8 cellular contexts compared by ENCODE assay signal in the genomic region with DNA sequence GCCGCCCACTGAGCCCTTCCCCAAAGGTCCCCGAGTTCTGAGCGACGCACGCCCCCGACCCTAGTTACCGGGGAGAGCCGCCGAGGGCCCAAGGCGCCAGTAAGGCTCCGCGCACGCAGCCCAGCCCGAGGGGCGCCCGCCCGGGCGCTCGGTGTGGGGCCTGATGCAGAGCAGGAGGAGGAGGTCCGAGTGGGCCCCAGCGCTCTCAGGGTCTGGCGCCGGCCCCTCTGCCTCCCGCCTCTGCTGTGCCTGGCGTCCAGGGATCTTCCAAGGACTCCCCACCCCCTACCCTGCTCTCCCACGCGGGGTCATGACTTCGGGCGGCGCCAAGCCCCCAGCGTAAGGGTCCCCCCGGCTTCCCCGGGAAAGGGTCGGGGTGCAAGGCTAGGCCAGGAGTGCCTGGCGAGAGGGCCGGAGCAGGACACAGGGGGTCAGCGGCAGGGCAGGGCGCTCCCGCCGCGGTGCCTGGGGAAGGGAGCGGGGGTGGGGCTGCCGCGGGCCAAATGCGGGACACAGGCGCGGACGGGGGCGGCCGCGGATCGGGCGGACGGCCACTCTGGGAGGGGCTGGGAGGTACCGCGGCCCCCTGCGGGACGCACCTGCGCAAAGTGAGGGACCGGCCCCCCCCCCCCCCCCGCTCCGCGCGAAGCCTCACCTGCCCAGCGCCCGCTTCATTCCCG. TPM values are rescaled to one million over a fixed set of nuclear protein-coding genes. Genes with fewer than 3 reads are reported as not detected.
DNase-seq lines count a peak whose midpoint lies in the region; ATAC-seq lines count a peak whose summit lies in the region.

No MANE protein-coding gene starts in this region.

- no peaks in the 10 kb centered on the region for H3K27me3 ChIP-seq in BLaER1 treated with 17β-estradiol and CSF1 and Interleukin-3, amounts not matched to agents 10 nM and 100 nM
- H3K27me3 ChIP-seq in iPS-18a (ENCODE audit: control insufficient read depth, insufficient read depth, low read length), result peaks cover 4% of the 10 kb centered on the region
- H3K27me3 ChIP-seq in skeletal muscle tissue (ENCODE audit: control insufficient read depth in 3 of 3, insufficient read depth in 3 of 3, low read length in 3 of 3), result no peaks in the 10 kb centered on the region

- H3K9ac ChIP-seq in BLaER1 treated with 17β-estradiol and CSF1 and Interleukin-3, amounts not matched to agents 10 nM and 100 nM, result peak overlapping the region; percentile 90 to 97 (median 92)
- H3K9ac ChIP-seq in iPS-18a (ENCODE audit: low read length), result peak overlapping the region; percentile 74
- peak overlapping the region; percentile 74 to 86 (median 74) for H3K9ac ChIP-seq in skeletal muscle tissue (ENCODE audit: low read depth in 1 of 3, low read length in 3 of 3)

- peaks cover 12 to 24% (median 14%) of the 10 kb centered on the region in 10 experiments for H3K4me1 ChIP-seq in BLaER1 treated with 17β-estradiol and CSF1 and Interleukin-3, amounts not matched to agents 10 nM and 100 nM
- H3K4me1 ChIP-seq in iPS-18a (ENCODE audit: control insufficient read depth, low read depth, low read length) (no peaks in the 10 kb centered on the region), skeletal muscle tissue (ENCODE audit: control insufficient read depth in 3 of 3, insufficient read depth in 3 of 3, low read length in 3 of 3) (peaks cover 0 to 8% (median 5%) of the 10 kb centered on the region in 3 donors)

- H3K36me3 ChIP-seq in BLaER1 treated with 17β-estradiol and CSF1 and Interleukin-3, amounts not matched to agents 10 nM and 100 nM, result peaks cover 0 to 25% (median 0%) of the 10 kb centered on the region in 11 experiments; a peak in 5 of 22 replicates
- H3K36me3 ChIP-seq in iPS-18a (ENCODE audit: control insufficient read depth, low read depth, low read length) (no peaks in the 10 kb centered on the region), skeletal muscle tissue (ENCODE audit: control insufficient read depth in 3 of 3, insufficient read depth in 3 of 3, low read length in 3 of 3) (no peaks in the 10 kb centered on the region)

- ATAC-seq in GM19351 (IDR thresholded peaks at IDR 0.05; ENCODE audit: unreplicated experiment) (peak; percentile 37), HG03378 (IDR thresholded peaks at IDR 0.05; ENCODE audit: unreplicated experiment) (peak; percentile 22)

- DNase-seq in SHP77 treated with DMSO at 0.1 percent for 48 hours (lab: John Stamatoyannopoulos, UW) (peak; percentile 7), astrocyte of the hippocampus (ENCODE audit: low read depth, low spot score) (peak; percentile 62), NCI-H2107 (lab: John Stamatoyannopoulos, UW) (no peak)

- peak overlapping the region; percentile 80 to 90 (median 85) for H3K27ac ChIP-seq in BLaER1 treated with 17β-estradiol and CSF1 and Interleukin-3, amounts not matched to agents 10 nM and 100 nM
- H3K27ac ChIP-seq in iPS-18a (ENCODE audit: low read length), result no peak overlapping the region
- peak overlapping the region; percentile 54 for H3K27ac ChIP-seq in skeletal muscle tissue (ENCODE audit: low read depth, low read length)

- no peaks in the 10 kb centered on the region for H3K9me3 ChIP-seq in BLaER1 treated with 17β-estradiol and CSF1 and Interleukin-3, amounts not matched to agents 10 nM and 100 nM (replicated peaks in 1 of 11)
- H3K9me3 ChIP-seq in iPS-18a (ENCODE audit: control insufficient read depth, low read depth, low read length) (no peaks in the 10 kb centered on the region), skeletal muscle tissue (ENCODE audit: control insufficient read depth in 3 of 3, low read length in 3 of 3) (no peaks in the 10 kb centered on the region)

- H3K4me3 ChIP-seq in BLaER1 treated with 17β-estradiol and CSF1 and Interleukin-3, amounts not matched to agents 10 nM and 100 nM, result peak overlapping the region; percentile 83 to 99 (median 97)
- H3K4me3 ChIP-seq in iPS-18a (ENCODE audit: low read length), result peak overlapping the region; percentile 59
- H3K4me3 ChIP-seq in skeletal muscle tissue (ENCODE audit: low read length in 3 of 3), result peak overlapping the region; percentile 59 to 83 (median 79)

- H3K4me2 ChIP-seq in BLaER1 treated with 17β-estradiol and CSF1 and Interleukin-3, amounts not matched to agents 10 nM and 100 nM, result peak overlapping the region; percentile 79 to 92 (median 87)

- H4K20me1 ChIP-seq in BLaER1 treated with 17β-estradiol and CSF1 and Interleukin-3, amounts not matched to agents 10 nM and 100 nM, result peaks cover 3 to 41% (median 23%) of the 10 kb centered on the region in 11 experiments; a peak in 14 of 22 replicates

RNA-seq across cellular contexts. Expression of a gene that starts 0.6 kb away (rescaled TPM):
- 29.7 TPM for total RNA-seq in skeletal muscle tissue

RNA-seq across cellular contexts. Expression of a gene that starts 17.5 kb away (rescaled TPM):
- 4.2 TPM for total RNA-seq in skeletal muscle tissue
